In the genomic region with DNA sequence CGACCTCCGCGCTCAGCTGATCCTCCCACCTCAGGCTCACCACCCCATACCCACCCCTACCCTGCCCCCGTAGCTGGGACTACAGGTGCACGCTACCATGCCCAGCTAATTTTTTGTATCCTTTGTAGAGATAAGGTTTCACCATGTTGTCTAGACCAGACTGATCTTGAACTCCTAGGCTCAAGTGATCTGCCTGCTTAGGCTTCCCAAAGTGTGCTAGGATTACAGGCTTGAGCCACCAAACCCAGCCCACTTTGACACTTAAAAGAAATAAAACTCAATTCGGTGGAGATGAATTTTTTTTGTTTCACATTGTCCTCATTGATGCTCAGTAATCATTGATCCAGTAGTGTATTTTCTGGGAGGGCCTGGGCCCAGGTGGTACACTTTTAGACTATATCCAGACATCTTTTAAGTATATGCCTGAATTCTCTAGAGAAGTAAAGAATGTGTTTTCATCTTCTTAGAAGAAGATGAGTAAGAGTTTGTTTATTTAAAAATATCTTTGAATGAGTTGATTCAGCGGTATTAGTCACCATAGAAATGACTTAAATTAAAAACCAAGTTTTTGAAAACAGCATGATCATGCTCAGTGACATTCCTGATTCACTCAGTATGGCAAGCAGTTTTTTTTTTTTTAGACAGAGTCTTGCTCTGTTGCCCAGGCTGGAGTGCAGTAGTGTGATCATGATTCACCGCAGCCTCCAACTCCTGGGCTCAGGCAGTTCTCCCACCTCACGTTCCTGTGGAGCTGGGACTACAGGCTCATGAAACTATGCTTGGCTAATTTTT, we compare ENCODE assay signal across 8 cellular contexts. TPM values are rescaled to one million over a fixed set of nuclear protein-coding genes. Genes with fewer than 3 reads are reported as not detected.
DNase-seq lines count a peak whose midpoint lies in the region; ATAC-seq and TF ChIP-seq lines count a peak whose summit lies in the region.

No MANE protein-coding gene starts in this region.

- H3K27ac ChIP-seq in breast epithelium (peak overlapping the region; percentile 17 to 56), neural progenitor cell (no peak overlapping the region)

- H3K4me1 Mint-ChIP-seq in neural progenitor cell, result peaks cover 8% of the 10 kb centered on the region

- H3K27me3 ChIP-seq in breast epithelium, result no peaks in the 10 kb centered on the region
- H3K27me3 ChIP-seq in neural progenitor cell, result no peaks in the 10 kb centered on the region

- no peak overlapping the region for H2AFZ ChIP-seq in neural progenitor cell (replicated peaks)

- no peak for TF ChIP-seq POLR2A in breast epithelium (IDR thresholded peaks at IDR 0.05)

- H3F3A ChIP-seq in neural progenitor cell (ENCODE audit: low read depth), result no peaks in the 10 kb centered on the region

- TF ChIP-seq CTCF in breast epithelium (IDR thresholded peaks at IDR 0.05) (no peak), neural progenitor cell (IDR thresholded peaks at IDR 0.05) (no peak)

- no peak overlapping the region for H3K27ac Mint-ChIP-seq in neural progenitor cell

- H3K4me3 ChIP-seq in breast epithelium, result no peak overlapping the region
- H3K4me3 ChIP-seq in neural progenitor cell, result no peak overlapping the region

- H3K9me3 Mint-ChIP-seq in neural progenitor cell, result no peaks in the 10 kb centered on the region

- H3K9me3 ChIP-seq in breast epithelium (no peaks in the 10 kb centered on the region), neural progenitor cell (ENCODE audit: low read depth) (no peaks in the 10 kb centered on the region)

- H3K36me3 ChIP-seq in breast epithelium, result no peaks in the 10 kb centered on the region
- H3K36me3 ChIP-seq in neural progenitor cell, result no peaks in the 10 kb centered on the region

- DNase-seq in Caki2 (ENCODE audit: low read depth) (peak; percentile 95), NCI-H460 (ENCODE audit: extremely low read depth, low read depth) (peak; percentile 15), breast epithelium (ENCODE audit: low spot score in 2 of 2) (no peak), non-pigmented ciliary epithelial cell (ENCODE audit: low read depth) (peak; percentile 70), SIG-M5 treated with dmso at 0.1 percent for 504 hours (lab: John Stamatoyannopoulos, UW; ENCODE audit: unreplicated experiment) (no peak), neural progenitor cell (ENCODE audit: low spot score) (no peak)

- peaks cover 97% of the 10 kb centered on the region for H3K79me2 ChIP-seq in neural progenitor cell (ENCODE audit: low read depth)

- H3K36me3 Mint-ChIP-seq in neural progenitor cell, result peaks cover 6% of the 10 kb centered on the region

- intact Hi-C loops in breast epithelium (cut with DNase I; ENCODE audit: low total_unique reads), result no loop called here

- peaks cover 22% of the 10 kb centered on the region for H4K20me1 ChIP-seq in neural progenitor cell (ENCODE audit: low read depth)

- H3K4me2 ChIP-seq in neural progenitor cell, result no peak overlapping the region

- H3K4me1 ChIP-seq in breast epithelium, result no peaks in the 10 kb centered on the region
- H3K4me1 ChIP-seq in neural progenitor cell, result no peaks in the 10 kb centered on the region

- H3K9ac ChIP-seq in neural progenitor cell, result no peak overlapping the region

- H3K4me3 Mint-ChIP-seq in neural progenitor cell, result no peak overlapping the region

- no peak for ATAC-seq in HG03280 (IDR thresholded peaks at IDR 0.05; ENCODE audit: unreplicated experiment)
- no peak for ATAC-seq in HG02884 (IDR thresholded peaks at IDR 0.05; ENCODE audit: unreplicated experiment)

- in situ Hi-C loops in Caki2 (cut with HindIII; ENCODE audit: low pct_unique_long_range_greater_than_20kb, low sequenced_read_pairs), result no loop called here

- H3K27me3 Mint-ChIP-seq in neural progenitor cell (ENCODE audit: insufficient read depth, low read depth), result no peaks in the 10 kb centered on the region

RNA-seq across cellular contexts. Expression of gene EPB41, which starts 57.8 kb away (rescaled TPM):
- 11.8 and 17.6 TPM in 2 replicates for total RNA-seq in Caki2 (2014; rRNA removed; shearing (Covaris generic); ENCODE audit: low replicate concordance)
- total RNA-seq in NCI-H460 (2014; rRNA removed; shearing (Covaris generic)), result 18.9 and 20.5 TPM in 2 replicates
- polyA plus RNA-seq in NCI-H460 (2014; cell fraction: nucleus; rRNA removed), result 15.3 and 22.1 TPM in 2 replicates
- total RNA-seq in breast epithelium (10 to 100 TPM; 36.2 to 67.2 (median 51.8) TPM), neural progenitor cell (ENCODE audit: low replicate concordance) (157 and 211 TPM in 2 replicates)

Comparison
In these comparisons a context has a peak if more than half of its experiments do, and no peak if none do; other contexts are left out.
1. DNase-seq: peak in Caki2 (single experiment), NCI-H460 (single experiment) and non-pigmented ciliary epithelial cell (single experiment); none in breast epithelium (0 of 2), SIG-M5 treated with dmso at 0.1 percent for 504 hours (single experiment) and neural progenitor cell (single experiment).